In the genomic region with DNA sequence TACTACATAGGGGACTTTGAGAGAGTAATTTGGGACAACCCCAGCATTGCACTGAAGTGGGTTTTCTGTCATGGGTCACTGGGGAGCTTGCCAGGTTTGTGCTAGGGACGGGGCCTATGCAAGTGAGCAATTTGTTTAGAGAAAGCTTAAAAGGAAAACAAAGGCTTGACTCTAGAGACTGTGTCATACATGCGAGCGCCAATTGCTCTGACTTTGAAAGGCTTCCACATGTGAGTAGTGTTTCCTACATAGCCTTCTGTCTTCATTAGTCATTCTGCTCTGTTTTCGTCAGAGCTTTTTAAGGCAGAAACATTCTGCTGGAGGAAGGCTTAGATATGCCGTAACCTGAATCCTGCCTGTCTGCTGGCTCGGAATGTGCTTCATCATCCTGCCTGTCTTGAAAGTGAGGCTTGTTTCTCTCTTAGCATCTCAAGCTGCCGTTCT, we compare ENCODE assay signal across 8 cellular contexts. TPM values are rescaled to one million over a fixed set of nuclear protein-coding genes. Genes with fewer than 3 reads are reported as not detected.
DNase-seq lines count a peak whose midpoint lies in the region; ATAC-seq and TF ChIP-seq lines count a peak whose summit lies in the region.

No MANE protein-coding gene starts in this region.

- H3K9ac ChIP-seq in neural progenitor cell: no peak overlapping the region

- H3K79me2 ChIP-seq in neural progenitor cell (ENCODE audit: low read depth): no peaks in the 10 kb centered on the region

- TF ChIP-seq CTCF in epithelial cell of esophagus (IDR thresholded peaks at IDR 0.05; ENCODE audit: insufficient read depth, low read depth, low read length, missing control alignments) (no peak), neural progenitor cell (IDR thresholded peaks at IDR 0.05) (no peak)

- no peak for ATAC-seq in GM18519 (IDR thresholded peaks at IDR 0.05; ENCODE audit: low FRiP score, unreplicated experiment)

- no peaks in the 10 kb centered on the region for H3K9me3 Mint-ChIP-seq in neural progenitor cell

- H3K4me3 ChIP-seq in epithelial cell of esophagus (ENCODE audit: low read length) (no peak overlapping the region), neural progenitor cell (no peak overlapping the region)

- peaks cover 17% of the 10 kb centered on the region for H3K36me3 Mint-ChIP-seq in neural progenitor cell

- no peaks in the 10 kb centered on the region for H4K20me1 ChIP-seq in neural progenitor cell (ENCODE audit: low read depth)

- H3K27me3 Mint-ChIP-seq in neural progenitor cell (ENCODE audit: insufficient read depth, low read depth): peaks cover 3% of the 10 kb centered on the region

- peak; percentile 87 for DNase-seq in AG20443 (ENCODE audit: low spot score)
- peak; percentile 25 to 57 for DNase-seq in NCI-H446 (lab: John Stamatoyannopoulos, UW)
- DNase-seq in epithelial cell of esophagus (ENCODE audit: low read depth): peak; percentile 99
- DNase-seq in neural progenitor cell (ENCODE audit: low spot score): peak; percentile 19
- DNase-seq in NCI-H1417 treated with DMSO at 0.1 percent for 48 hours (lab: John Stamatoyannopoulos, UW): no peak
- DNase-seq in AML-193 (lab: John Stamatoyannopoulos, UW): no peak
- no peak for DNase-seq in activated gamma-delta T cell (lab: John Stamatoyannopoulos, UW)

- no peak overlapping the region for H3K27ac ChIP-seq in neural progenitor cell

- H3K4me2 ChIP-seq in neural progenitor cell: no peak overlapping the region

- H3K4me1 Mint-ChIP-seq in neural progenitor cell: peaks cover 22% of the 10 kb centered on the region

- H3K4me1 ChIP-seq in neural progenitor cell: no peaks in the 10 kb centered on the region

- H2AFZ ChIP-seq in neural progenitor cell (replicated peaks): no peak overlapping the region

- no peak overlapping the region for H3K4me3 Mint-ChIP-seq in neural progenitor cell

- peak overlapping the region; percentile 18 for H3K27ac Mint-ChIP-seq in neural progenitor cell

- no peaks in the 10 kb centered on the region for H3K36me3 ChIP-seq in neural progenitor cell

- H3K27me3 ChIP-seq in neural progenitor cell: no peaks in the 10 kb centered on the region

- H3F3A ChIP-seq in neural progenitor cell (ENCODE audit: low read depth): no peaks in the 10 kb centered on the region

- no peaks in the 10 kb centered on the region for H3K9me3 ChIP-seq in neural progenitor cell (ENCODE audit: low read depth)

RNA-seq across cellular contexts. Expression of a gene that starts 28.4 kb away (rescaled TPM):
- 15.7 and 19.0 TPM in 2 replicates for total RNA-seq in neural progenitor cell (ENCODE audit: low replicate concordance)

RNA-seq across cellular contexts. Expression of a gene that starts 33.0 kb away (rescaled TPM):
- 36.1 and 38.2 TPM in 2 replicates for total RNA-seq in neural progenitor cell (ENCODE audit: low replicate concordance)

Comparison
In these comparisons a context has a peak if more than half of its experiments do, and no peak if none do; other contexts are left out.
1. DNase-seq: peak in AG20443 (single experiment), NCI-H446 (2 of 2), epithelial cell of esophagus (single experiment) and neural progenitor cell (single experiment); none in NCI-H1417 treated with DMSO at 0.1 percent for 48 hours (single experiment), AML-193 (0 of 2) and activated gamma-delta T cell (single experiment).